Comparison of ENCODE assay signal across 41 cellular contexts in the genomic region with DNA sequence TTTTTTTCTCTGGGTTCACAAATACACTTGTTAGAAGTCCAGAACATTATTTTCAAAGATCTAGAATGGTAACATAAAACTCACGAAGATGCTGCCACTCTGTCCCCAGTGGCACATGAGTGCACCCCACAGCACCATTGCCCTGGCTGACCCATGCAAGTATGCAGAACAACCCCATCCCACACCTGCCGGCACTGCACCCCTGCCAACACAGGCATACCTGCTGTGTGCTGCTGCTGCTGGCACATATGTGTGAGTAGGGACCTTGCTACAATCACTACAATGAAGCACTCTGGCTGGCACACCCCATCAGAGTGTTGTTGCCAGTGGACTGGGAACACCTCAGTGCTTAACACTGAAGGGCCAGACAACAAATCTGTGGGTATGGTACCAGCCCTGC.
"Had no signal": no experiment of that assay in that cellular context is flagged by ENCODE, and none has a peak within 500 bp of the region (broad histone marks: within the 10 kb centered on the region; RNA-seq: fewer than 3 reads in every experiment).

No MANE protein-coding gene starts in this region.

- H3K27ac Mint-ChIP-seq: activated naive CD4-positive, alpha-beta T cell treated with anti-CD3 and anti-CD28 coated beads for 36 hours; activated naive CD4-positive, alpha-beta T cell treated with anti-CD3 and anti-CD28 coated beads, Interleukin-2, amount 10 ng/mL, durations not matched to agents 7 days and 5 days; activated naive CD4-positive, alpha-beta T cell treated with anti-CD3 and anti-CD28 coated beads, Interleukin-2, amount 50 U/mL, for 24 hours; activated naive CD4-positive, alpha-beta T cell treated with anti-CD3 and anti-CD28 coated beads, Interleukin-2, amount 50 U/mL, for 72 hours; activated naive CD8-positive, alpha-beta T cell; activated naive CD8-positive, alpha-beta T cell treated with anti-CD3 and anti-CD28 coated beads for 36 hours; activated naive CD8-positive, alpha-beta T cell treated with anti-CD3 and anti-CD28 coated beads, Interleukin-2, amount 10 ng/mL, durations not matched to agents 7 days and 5 days; activated naive CD8-positive, alpha-beta T cell treated with anti-CD3 and anti-CD28 coated beads, Interleukin-2, amount 50 U/mL, for 24 hours; activated T-cell treated with anti-CD3 and anti-CD28 coated beads, Interleukin-2, amount 50 U/mL, for 24 hours; activated T-cell treated with anti-CD3 and anti-CD28 coated beads, Interleukin-2, amount 50 U/mL, for 72 hours; activated T-helper 1 cell treated with anti-CD3 and anti-CD28 coated beads, Interleukin-12 subunit alpha, Interleukin-12 subunit beta, Interleukin-2, Interleukin-4 antibody, amounts not matched to agents 30 ng/mL and 10 ng/mL and 1 ng/mL, durations not matched to agents 14 hours and 24 hours and 36 hours; activated T-helper 17 cell treated with anti-CD3 and anti-CD28 coated beads, Interleukin-2, amount 50 U/mL, for 72 hours; activated T-helper 2 cell treated with anti-CD3 and anti-CD28 coated beads, Interferon-gamma antibody, Interleukin-2, Interleukin-4, amounts not matched to agents 10 μg/mL and 5 μg/mL and 100 μg/mL, durations not matched to agents 14 hours and 24 hours and 36 hours; brain had no signal

- H3K27ac ChIP-seq: adrenal gland, ascending aorta, body of pancreas, brain microvascular endothelial cell, breast epithelium, cardiac muscle cell had no signal

- H3K4me1 ChIP-seq: adrenal gland, ascending aorta, body of pancreas, breast epithelium had no signal

- H3K27me3 Mint-ChIP-seq: activated naive CD4-positive, alpha-beta T cell treated with anti-CD3 and anti-CD28 coated beads, Interleukin-2, amount 10 ng/mL, durations not matched to agents 7 days and 5 days; activated naive CD4-positive, alpha-beta T cell treated with anti-CD3 and anti-CD28 coated beads, Interleukin-2, amount 50 U/mL, for 24 hours; activated naive CD8-positive, alpha-beta T cell; activated naive CD8-positive, alpha-beta T cell treated with anti-CD3 and anti-CD28 coated beads for 36 hours; activated naive CD8-positive, alpha-beta T cell treated with anti-CD3 and anti-CD28 coated beads, Interleukin-2, amount 50 U/mL, for 24 hours; activated T-cell treated with anti-CD3 and anti-CD28 coated beads, Interleukin-2, amount 50 U/mL, for 24 hours; activated T-helper 17 cell treated with anti-CD3 and anti-CD28 coated beads, Interleukin-2, amount 50 U/mL, for 72 hours; central memory CD8-positive, alpha-beta T cell had no signal

- H3K9me3 ChIP-seq: adrenal gland, ascending aorta, body of pancreas, breast epithelium had no signal

- FAIRE-seq: astrocyte, bronchial epithelial cell had no signal

- DNase-seq: activated effector memory CD4-positive, alpha-beta T cell treated with anti-CD3 and anti-CD28 coated beads, Interleukin-2, amount 50 U/mL, for 16 hours; activated effector memory CD4-positive, alpha-beta T cell treated with Interleukin-2 at 50 U/mL for 16 hours; activated gamma-delta T cell; activated gamma-delta T cell treated with Interleukin-2 at 50 U/mL for 16 hours; activated naive CD4-positive, alpha-beta T cell; activated naive CD4-positive, alpha-beta T cell treated with anti-CD3 and anti-CD28 coated beads for 36 hours; activated naive CD4-positive, alpha-beta T cell treated with anti-CD3 and anti-CD28 coated beads, Interleukin-2, amount 10 ng/mL, durations not matched to agents 7 days and 5 days; activated naive CD4-positive, alpha-beta T cell treated with anti-CD3 and anti-CD28 coated beads, Interleukin-2, amount 50 U/mL, for 16 hours; activated naive CD4-positive, alpha-beta T cell treated with Interleukin-2 at 50 U/mL for 16 hours; activated naive CD8-positive, alpha-beta T cell treated with anti-CD3 and anti-CD28 coated beads for 36 hours; activated naive CD8-positive, alpha-beta T cell treated with anti-CD3 and anti-CD28 coated beads, Interleukin-2, amount 10 ng/mL, durations not matched to agents 7 days and 5 days; activated naive CD8-positive, alpha-beta T cell treated with anti-CD3 and anti-CD28 coated beads, Interleukin-2, amount 50 U/mL, for 24 hours; activated T-cell treated with anti-CD3 and anti-CD28 coated beads for 4 hours; activated T-cell treated with anti-CD3 and anti-CD28 coated beads, Interleukin-2, amount 50 U/mL, for 1 hour; activated T-cell treated with anti-CD3 and anti-CD28 coated beads, Interleukin-2, amount 50 U/mL, for 24 hours; activated T-cell treated with anti-CD3 and anti-CD28 coated beads, Interleukin-2, amount 50 U/mL, for 4 hours; activated T-cell treated with anti-CD3 and anti-CD28 coated beads, Interleukin-2, amount 50 U/mL, for 48 hours; activated T-cell treated with anti-CD3 and anti-CD28 coated beads, Interleukin-2, amount 50 U/mL, for 72 hours; adrenal gland; amniotic stem cell; amygdala; anterior cingulate cortex; aorta; body of pancreas; brain microvascular endothelial cell; caudate nucleus; central memory CD4-positive, alpha-beta T cell; cerebellar nuclear complex had no signal

- H3K4me3 Mint-ChIP-seq: activated naive CD4-positive, alpha-beta T cell treated with anti-CD3 and anti-CD28 coated beads for 36 hours; activated naive CD4-positive, alpha-beta T cell treated with anti-CD3 and anti-CD28 coated beads, Interleukin-2, amount 10 ng/mL, durations not matched to agents 7 days and 5 days; activated naive CD4-positive, alpha-beta T cell treated with anti-CD3 and anti-CD28 coated beads, Interleukin-2, amount 50 U/mL, for 24 hours; activated naive CD8-positive, alpha-beta T cell; activated naive CD8-positive, alpha-beta T cell treated with anti-CD3 and anti-CD28 coated beads for 36 hours; activated naive CD8-positive, alpha-beta T cell treated with anti-CD3 and anti-CD28 coated beads, Interleukin-2, amount 10 ng/mL, durations not matched to agents 7 days and 5 days; activated naive CD8-positive, alpha-beta T cell treated with anti-CD3 and anti-CD28 coated beads, Interleukin-2, amount 50 U/mL, for 24 hours; activated T-cell treated with anti-CD3 and anti-CD28 coated beads, Interleukin-2, amount 50 U/mL, for 24 hours; activated T-cell treated with anti-CD3 and anti-CD28 coated beads, Interleukin-2, amount 50 U/mL, for 4 hours; activated T-cell treated with anti-CD3 and anti-CD28 coated beads, Interleukin-2, amount 50 U/mL, for 72 hours; activated T-helper 1 cell treated with anti-CD3 and anti-CD28 coated beads, Interleukin-12 subunit alpha, Interleukin-12 subunit beta, Interleukin-2, Interleukin-4 antibody, amounts not matched to agents 30 ng/mL and 10 ng/mL and 1 ng/mL, durations not matched to agents 14 hours and 24 hours and 36 hours; activated T-helper 17 cell treated with anti-CD3 and anti-CD28 coated beads, Interleukin-2, amount 50 U/mL, for 72 hours; brain; central memory CD8-positive, alpha-beta T cell had no signal

- H3K36me3 Mint-ChIP-seq: brain had no signal

- ATAC-seq: activated naive CD4-positive, alpha-beta T cell treated with anti-CD3 and anti-CD28 coated beads, Interleukin-2, amount 50 U/mL, for 72 hours; activated naive CD8-positive, alpha-beta T cell treated with anti-CD3 and anti-CD28 coated beads, Interleukin-2, amount 50 U/mL, for 24 hours; activated T-cell treated with anti-CD3 and anti-CD28 coated beads, Interleukin-2, amount 50 U/mL, for 4 hours; activated T-cell treated with anti-CD3 and anti-CD28 coated beads, Interleukin-2, amount 50 U/mL, for 72 hours; activated T-helper 17 cell treated with anti-CD3 and anti-CD28 coated beads, Interleukin-2, amount 50 U/mL, for 72 hours; body of pancreas had no signal

- H3K36me3 ChIP-seq: adrenal gland, ascending aorta, brain microvascular endothelial cell, breast epithelium, cardiac muscle cell had no signal

- H3K4me1 Mint-ChIP-seq: activated naive CD4-positive, alpha-beta T cell treated with anti-CD3 and anti-CD28 coated beads, Interleukin-2, amount 10 ng/mL, durations not matched to agents 7 days and 5 days; activated naive CD4-positive, alpha-beta T cell treated with anti-CD3 and anti-CD28 coated beads, Interleukin-2, amount 50 U/mL, for 24 hours; activated naive CD8-positive, alpha-beta T cell treated with anti-CD3 and anti-CD28 coated beads for 36 hours; activated naive CD8-positive, alpha-beta T cell treated with anti-CD3 and anti-CD28 coated beads, Interleukin-2, amount 50 U/mL, for 24 hours; activated T-helper 17 cell treated with anti-CD3 and anti-CD28 coated beads, Interleukin-2, amount 50 U/mL, for 72 hours; brain; central memory CD8-positive, alpha-beta T cell had no signal

- H3K4me3 ChIP-seq: adrenal gland, ascending aorta, body of pancreas, breast epithelium, cardiac muscle cell had no signal

- H3K9me3 Mint-ChIP-seq: activated naive CD4-positive, alpha-beta T cell treated with anti-CD3 and anti-CD28 coated beads for 36 hours; activated naive CD4-positive, alpha-beta T cell treated with anti-CD3 and anti-CD28 coated beads, Interleukin-2, amount 10 ng/mL, durations not matched to agents 7 days and 5 days; activated naive CD8-positive, alpha-beta T cell treated with anti-CD3 and anti-CD28 coated beads, Interleukin-2, amount 50 U/mL, for 24 hours; activated T-cell treated with anti-CD3 and anti-CD28 coated beads, Interleukin-2, amount 50 U/mL, for 24 hours; activated T-cell treated with anti-CD3 and anti-CD28 coated beads, Interleukin-2, amount 50 U/mL, for 4 hours; activated T-helper 2 cell treated with anti-CD3 and anti-CD28 coated beads, Interferon-gamma antibody, Interleukin-2, Interleukin-4, amounts not matched to agents 10 μg/mL and 5 μg/mL and 100 μg/mL, durations not matched to agents 14 hours and 24 hours and 36 hours; brain; central memory CD8-positive, alpha-beta T cell had no signal
